19 cellular contexts compared by ENCODE assay signal in the genomic region with DNA sequence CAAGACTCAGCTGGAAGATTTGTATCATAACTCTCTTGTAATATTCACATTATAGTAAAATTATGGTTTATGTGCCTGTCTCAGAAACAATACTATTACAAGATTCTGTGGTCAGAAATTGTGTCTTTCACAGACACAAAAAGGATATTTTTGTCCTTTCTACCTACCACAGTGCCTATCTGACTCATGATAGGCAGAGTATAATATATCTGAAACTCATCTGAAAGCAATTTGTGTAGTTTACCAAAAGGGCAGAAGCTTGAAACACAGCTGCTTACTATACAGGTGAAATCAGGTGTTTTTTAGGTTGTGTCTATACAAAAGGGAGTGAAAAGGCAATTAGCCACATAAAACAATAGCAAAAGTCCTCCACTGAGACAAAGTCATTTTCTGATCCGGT. TPM values are rescaled to one million over a fixed set of nuclear protein-coding genes. Genes with fewer than 3 reads are reported as not detected.
DNase-seq lines count a peak whose midpoint lies in the region; ATAC-seq and TF ChIP-seq lines count a peak whose summit lies in the region.
"Had no signal": no experiment of that assay in that cellular context is flagged by ENCODE, and none has a peak within 500 bp of the region (broad histone marks: within the 10 kb centered on the region; RNA-seq: fewer than 3 reads in every experiment).

No MANE protein-coding gene starts in this region.

- ATAC-seq in GM18867 (IDR thresholded peaks at IDR 0.05; ENCODE audit: unreplicated experiment): peak; percentile 74
- peak; percentile 78 for ATAC-seq in HG02759 (IDR thresholded peaks at IDR 0.05; ENCODE audit: unreplicated experiment)
- peak; percentile 71 for ATAC-seq in HG03432 (IDR thresholded peaks at IDR 0.05; ENCODE audit: unreplicated experiment)
- no peak for ATAC-seq in GM18861 (IDR thresholded peaks at IDR 0.05; ENCODE audit: unreplicated experiment)
- ATAC-seq in HG02678 (IDR thresholded peaks at IDR 0.05; ENCODE audit: unreplicated experiment): no peak
- ATAC-seq: K562, SK-N-SH treated with all-trans-retinoic acid at 6 μM for 48 hours had no signal

- H3K36me3 ChIP-seq in A673 (ENCODE audit: insufficient read depth, low read length, poor library complexity, severe bottlenecking): no peaks in the 10 kb centered on the region
- H3K36me3 ChIP-seq: Peyer's patch had no signal

- H3K27me3 ChIP-seq in A673 (replicated peaks; ENCODE audit: insufficient read depth, low read depth, low read length, poor library complexity): peaks cover 6% of the 10 kb centered on the region
- H3K27me3 ChIP-seq: Peyer's patch had no signal

- no peak overlapping the region for H3K27ac ChIP-seq in A673 (ENCODE audit: low read depth, low read length, poor library complexity, severe bottlenecking)
- H3K27ac ChIP-seq: Peyer's patch had no signal

- intact Hi-C loops in A673 (cut with micrococcal nuclease; ENCODE audit: unreplicated experiment): no loop called here

- no peak for TF ChIP-seq CTCF in A673 (conservative IDR thresholded peaks at IDR 0.05; ENCODE audit: low read depth, low read length)

- H3K4me1 ChIP-seq in A673 (ENCODE audit: insufficient read depth, low read length, poor library complexity, severe bottlenecking): no peaks in the 10 kb centered on the region
- H3K4me1 ChIP-seq: Peyer's patch had no signal

- CTCF ChIA-PET in A673 (lab: Charles Lee): no interaction called here

- DNase-seq in NCI-H2029 treated with DMSO at 0.1 percent for 48 hours (lab: John Stamatoyannopoulos, UW): no peak
- no peak for DNase-seq in A673 (ENCODE audit: low spot score)
- DNase-seq: CD8-positive, alpha-beta memory T cell; DND-41; GF-D8; GOT3; NCI-H1092 treated with DMSO at 0.1 percent for 48 hours; NCI-H1694; NCI-H446 treated with DMSO at 0.1 percent for 48 hours; NCI-H774; Peyer's patch; SHP77 had no signal

- POLR2A ChIA-PET in A673 (lab: Charles Lee; ENCODE audit: low non-redundant PET): no interaction called here

- BruUV-seq in A673 (replicated peaks; lab: Mats Ljungman, UMichigan): no TSS peak

- H3K9me3 ChIP-seq in A673 (ENCODE audit: low read depth, low read length, poor library complexity, severe bottlenecking): no peaks in the 10 kb centered on the region
- H3K9me3 ChIP-seq: Peyer's patch had no signal

- H3K4me3 ChIP-seq in A673 (ENCODE audit: low read depth, low read length, poor library complexity, severe bottlenecking): no peak overlapping the region
- H3K4me3 ChIP-seq: K562, Peyer's patch had no signal

RNA-seq across cellular contexts. Expression of a gene that starts 10.9 kb away (rescaled TPM):
- not detected in 2 replicates for total RNA-seq in A673 (2021)
- total RNA-seq: CD8-positive, alpha-beta memory T cell had no signal

Comparison
In these comparisons a context has a peak if more than half of its experiments do, and no peak if none do; other contexts are left out.
1. ATAC-seq: peak in GM18867 (single experiment), HG02759 (single experiment) and HG03432 (single experiment); none in GM18861 (single experiment) and HG02678 (single experiment).